In genomic region chr1:46242918-46243317, GRCh38 we compare ENCODE assay signal across 8 cellular contexts. TPM values are rescaled to one million over a fixed set of nuclear protein-coding genes. Genes with fewer than 3 reads are reported as not detected.
"Had no signal": no experiment of that assay in that cellular context is flagged by ENCODE, and none has a peak within 500 bp of the region (broad histone marks: within the 10 kb centered on the region; RNA-seq: fewer than 3 reads in every experiment).

No MANE protein-coding gene starts in this region.

- H3K27ac ChIP-seq: GM23248 had no signal

- H3K4me3 ChIP-seq: GM23248, HAP-1 had no signal

- H2AFZ ChIP-seq: GM23248 had no signal

- ATAC-seq: HCT116 had no signal

- DNase-seq: GM23248, GOT3, H7 had no signal

- H3K9ac ChIP-seq: GM23248 had no signal

- H3K9me3 ChIP-seq: HAP-1 had no signal

- H3K36me3 ChIP-seq: HAP-1 had no signal

- FAIRE-seq: HTR-8/SVneo had no signal

RNA-seq across cellular contexts. Expression of gene LURAP1, which starts 39.8 kb away (rescaled TPM):
- total RNA-seq: HT-29 had no signal
- polyA plus RNA-seq: IgD-negative memory B cell had no signal
